Comparison of ENCODE assay signal across 22 cellular contexts in the genomic region with DNA sequence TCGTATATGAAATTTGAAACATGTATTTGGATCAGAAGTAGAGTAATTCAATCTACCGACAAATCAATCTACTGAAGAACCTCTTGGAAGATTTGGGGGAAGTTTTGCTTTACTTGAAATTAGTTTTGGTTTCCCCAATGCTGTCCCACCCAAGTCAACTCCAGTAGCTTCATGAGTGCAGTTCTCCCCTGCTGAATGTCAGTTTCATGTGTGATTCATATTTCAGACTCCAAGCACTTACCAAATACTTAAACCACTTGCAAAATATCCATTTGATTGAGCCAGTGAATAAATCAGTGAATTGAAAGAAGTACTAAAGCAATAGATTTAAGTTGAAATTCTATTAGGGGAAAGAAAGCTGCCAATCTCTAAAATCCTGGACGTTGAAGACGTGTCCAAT. TPM values are rescaled to one million over a fixed set of nuclear protein-coding genes. Genes with fewer than 3 reads are reported as not detected.
DNase-seq lines count a peak whose midpoint lies in the region; ATAC-seq and TF ChIP-seq lines count a peak whose summit lies in the region.
"Had no signal": no experiment of that assay in that cellular context is flagged by ENCODE, and none has a peak within 500 bp of the region (broad histone marks: within the 10 kb centered on the region; RNA-seq: fewer than 3 reads in every experiment).

No MANE protein-coding gene starts in this region.

- POLR2A ChIA-PET in MCF 10A (lab: Yijun Ruan, JAX), result interaction anchor here (0.8 to 3.6 kb wide), 9 partner anchors 11 to 139 kb away, joined by 3 to 63 read pairs (median 20); no protein-coding TSS in a partner anchor
- POLR2A ChIA-PET in activated CD4-positive, alpha-beta T cell treated with anti-CD3 and anti-CD28 coated beads for 36 hours (lab: Charles Lee), result no interaction called here

- no peak overlapping the region for H3K4me3 Mint-ChIP-seq in MCF 10A (ENCODE audit: unreplicated experiment)
- no peak overlapping the region for H3K4me3 Mint-ChIP-seq in stimulated activated naive CD8-positive, alpha-beta T cell treated with anti-CD3 and anti-CD28 coated beads, Interleukin-15, amount 100 ng/mL, for 72 hours
- no peak overlapping the region for H3K4me3 Mint-ChIP-seq in activated CD4-positive, alpha-beta T cell treated with anti-CD3 and anti-CD28 coated beads for 36 hours
- H3K4me3 Mint-ChIP-seq: B cell; CD4-positive, CD25-positive, alpha-beta regulatory T cell; CD8-positive, alpha-beta memory T cell; H9 had no signal

- peak; percentile 65 for ATAC-seq in stimulated activated naive CD8-positive, alpha-beta T cell treated with anti-CD3 and anti-CD28 coated beads, Interleukin-15, amount 100 ng/mL, for 72 hours
- no peak for ATAC-seq in activated CD4-positive, alpha-beta T cell treated with anti-CD3 and anti-CD28 coated beads for 36 hours
- ATAC-seq: GM12878 had no signal

- H3K4me1 ChIP-seq in breast epithelium, result peaks cover 0 to 3% of the 10 kb centered on the region in 2 donors

- intact Hi-C loops in breast epithelium (cut with DNase I; ENCODE audit: low total_unique reads) (no loop called here), MCF 10A (cut with micrococcal nuclease) (no loop called here)
- intact Hi-C loops in activated CD4-positive, alpha-beta T cell treated with anti-CD3 and anti-CD28 coated beads for 36 hours (cut with DNase I, micrococcal nuclease), result no loop called here

- DNase-seq in breast epithelium (ENCODE audit: low spot score in 2 of 2), result no peak
- DNase-seq in MCF 10A (ENCODE audit: unreplicated experiment), result no peak
- peak; percentile 16 for DNase-seq in fibroblast of peridontal ligament (ENCODE audit: extremely low read depth)
- no peak for DNase-seq in stimulated activated naive CD8-positive, alpha-beta T cell treated with anti-CD3 and anti-CD28 coated beads, Interleukin-15, amount 100 ng/mL, for 72 hours
- DNase-seq in T1000 (lab: John Stamatoyannopoulos, UW), result no peak
- DNase-seq in activated gamma-delta T cell treated with Interleukin-2 at 50 U/mL for 16 hours, result no peak
- DNase-seq in activated CD4-positive, alpha-beta T cell treated with anti-CD3 and anti-CD28 coated beads for 36 hours, result no peak
- DNase-seq: C1 segment of cervical spinal cord; CD4-positive, CD25-positive, alpha-beta regulatory T cell; CD8-positive, alpha-beta memory T cell; COR-L47; DMS 273 treated with DMSO at 0.1 percent for 48 hours; DMS53; DND-41; EL; H9 had no signal

- no peak overlapping the region for H3K27ac Mint-ChIP-seq in MCF 10A (ENCODE audit: low read depth, unreplicated experiment)
- no peak overlapping the region for H3K27ac Mint-ChIP-seq in stimulated activated naive CD8-positive, alpha-beta T cell treated with anti-CD3 and anti-CD28 coated beads, Interleukin-15, amount 100 ng/mL, for 72 hours
- no peak overlapping the region for H3K27ac Mint-ChIP-seq in activated CD4-positive, alpha-beta T cell treated with anti-CD3 and anti-CD28 coated beads for 36 hours
- H3K27ac Mint-ChIP-seq: B cell; CD4-positive, CD25-positive, alpha-beta regulatory T cell had no signal

- no peaks in the 10 kb centered on the region for H3K27me3 Mint-ChIP-seq in MCF 10A (ENCODE audit: insufficient read depth, unreplicated experiment)
- H3K27me3 Mint-ChIP-seq in stimulated activated naive CD8-positive, alpha-beta T cell treated with anti-CD3 and anti-CD28 coated beads, Interleukin-15, amount 100 ng/mL, for 72 hours, result peaks cover 13% of the 10 kb centered on the region
- H3K27me3 Mint-ChIP-seq in activated CD4-positive, alpha-beta T cell treated with anti-CD3 and anti-CD28 coated beads for 36 hours, result no peaks in the 10 kb centered on the region
- H3K27me3 Mint-ChIP-seq: CD4-positive, CD25-positive, alpha-beta regulatory T cell had no signal

- H3K27me3 ChIP-seq in breast epithelium, result no peaks in the 10 kb centered on the region

- TF ChIP-seq CTCF in breast epithelium (IDR thresholded peaks at IDR 0.05) (no peak), MCF 10A (IDR thresholded peaks at IDR 0.05; ENCODE audit: unreplicated experiment) (no peak)

- no peak for TF ChIP-seq POLR2A in breast epithelium (IDR thresholded peaks at IDR 0.05)

- peaks cover 9% of the 10 kb centered on the region for H3K36me3 Mint-ChIP-seq in MCF 10A (ENCODE audit: insufficient read depth, unreplicated experiment)
- no peaks in the 10 kb centered on the region for H3K36me3 Mint-ChIP-seq in activated CD4-positive, alpha-beta T cell treated with anti-CD3 and anti-CD28 coated beads for 36 hours (ENCODE audit: low read depth)
- H3K36me3 Mint-ChIP-seq: CD4-positive, CD25-positive, alpha-beta regulatory T cell; CD8-positive, alpha-beta memory T cell had no signal

- H3K27ac ChIP-seq in breast epithelium, result peak overlapping the region; percentile 91 to 92

- CTCF ChIA-PET in MCF 10A (lab: Yijun Ruan, JAX), result interaction anchor here (0.8 kb wide), 1 partner anchor 132 kb away, joined by 4 read pairs; no protein-coding TSS in a partner anchor
- CTCF ChIA-PET in activated CD4-positive, alpha-beta T cell treated with anti-CD3 and anti-CD28 coated beads for 36 hours (lab: Charles Lee), result interaction anchor here (0.8 kb wide), 1 partner anchor 140 kb away, joined by 4 read pairs; no protein-coding TSS in a partner anchor

- no TSS peak for BruUV-seq in MCF 10A (replicated peaks; lab: Mats Ljungman, UMichigan)

- H3K4me1 Mint-ChIP-seq in MCF 10A (ENCODE audit: insufficient read depth, unreplicated experiment), result peaks cover 14% of the 10 kb centered on the region
- H3K4me1 Mint-ChIP-seq in stimulated activated naive CD8-positive, alpha-beta T cell treated with anti-CD3 and anti-CD28 coated beads, Interleukin-15, amount 100 ng/mL, for 72 hours, result peaks cover 6% of the 10 kb centered on the region
- H3K4me1 Mint-ChIP-seq in activated CD4-positive, alpha-beta T cell treated with anti-CD3 and anti-CD28 coated beads for 36 hours, result peaks cover 2% of the 10 kb centered on the region
- H3K4me1 Mint-ChIP-seq: CD8-positive, alpha-beta memory T cell had no signal

- H3K4me3 ChIP-seq in breast epithelium, result no peak overlapping the region
- H3K4me3 ChIP-seq: GM12878 had no signal

- H3K9me3 ChIP-seq in breast epithelium, result no peaks in the 10 kb centered on the region

- H3K36me3 ChIP-seq in breast epithelium, result no peaks in the 10 kb centered on the region

- H3K9me3 Mint-ChIP-seq in MCF 10A (ENCODE audit: unreplicated experiment), result no peaks in the 10 kb centered on the region
- H3K9me3 Mint-ChIP-seq in stimulated activated naive CD8-positive, alpha-beta T cell treated with anti-CD3 and anti-CD28 coated beads, Interleukin-15, amount 100 ng/mL, for 72 hours, result peaks cover 11 to 23% of the 10 kb centered on the region in 2 donors
- peaks cover 2% of the 10 kb centered on the region for H3K9me3 Mint-ChIP-seq in activated CD4-positive, alpha-beta T cell treated with anti-CD3 and anti-CD28 coated beads for 36 hours (ENCODE audit: low read depth)

RNA-seq across cellular contexts. Expression of a gene that starts 9.3 kb away (rescaled TPM):
- total RNA-seq in breast epithelium (10 to 100 TPM in 2 of 3 donors, not detected in 1; 31.0 to 31.1 TPM), MCF 10A (2022) (not detected in 2 replicates)
- not detected for total RNA-seq in activated CD4-positive, alpha-beta T cell treated with anti-CD3 and anti-CD28 coated beads for 36 hours
- total RNA-seq: A172; B cell; CD4-positive, CD25-positive, alpha-beta regulatory T cell; CD8-positive, alpha-beta memory T cell; G401; GM12878; H1; H9 had no signal

RNA-seq across cellular contexts. Expression of a gene that starts 34.7 kb away (rescaled TPM):
- total RNA-seq in breast epithelium, result 10 to 100 TPM in 1 of 3 donors, 1 to 10 TPM in 1, not detected in 1; 3.6 to 13.5 TPM
- 0.25 and 0.75 TPM in 2 replicates for total RNA-seq in MCF 10A (2022)
- not detected for total RNA-seq in activated CD4-positive, alpha-beta T cell treated with anti-CD3 and anti-CD28 coated beads for 36 hours
- total RNA-seq: A172; B cell; CD4-positive, CD25-positive, alpha-beta regulatory T cell; CD8-positive, alpha-beta memory T cell; G401; GM12878; H1; H9; HT-29 had no signal
